ENCODE assay signal across 3 cellular contexts in the genomic region with DNA sequence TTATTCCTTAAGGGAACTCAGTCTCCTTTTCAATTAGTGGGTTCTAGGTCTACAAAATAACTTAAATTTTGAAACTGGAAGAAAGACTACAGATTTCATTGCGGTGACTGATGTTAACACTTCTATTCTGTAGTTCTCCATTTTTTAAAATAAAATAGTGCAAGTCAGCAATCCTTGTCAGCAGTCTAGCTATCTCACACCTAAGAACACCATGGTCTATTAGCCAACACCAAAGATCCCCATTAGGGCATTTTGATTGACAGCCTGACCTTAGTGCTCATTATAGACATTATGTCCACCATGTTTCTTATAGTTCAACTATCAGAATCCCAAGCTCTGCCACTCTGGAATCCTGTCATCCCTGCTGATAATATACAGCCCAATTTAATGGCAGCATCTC.
TF ChIP-seq lines count a peak whose summit lies in the region.

No MANE protein-coding gene starts in this region.

TF ChIP-seq in A549, 52 proteins besides CTCF, POLR2A, EP300 and RAD21:
- no peak for TF ChIP-seq ZNF302 (CRISPR knock-in tag; IDR thresholded peaks at IDR 0.05)
- TF ChIP-seq MAZ (IDR thresholded peaks at IDR 0.05; ENCODE audit: borderline replicate concordance, low read depth, low read length), result no peak
- no peak for TF ChIP-seq HDAC2 (IDR thresholded peaks at IDR 0.05)
- peak; percentile 68 for TF ChIP-seq MAFK (IDR thresholded peaks at IDR 0.05; ENCODE audit: partially characterized antibody)
- no peak for TF ChIP-seq ZSCAN20 (CRISPR knock-in tag; IDR thresholded peaks at IDR 0.05)

TF ChIP-seq in IMR-90, 13 proteins besides CTCF, POLR2A, EP300 and RAD21:
- TF ChIP-seq FOS (IDR thresholded peaks at IDR 0.05; ENCODE audit: low read depth, low read length) (no peak), MAFK (IDR thresholded peaks at IDR 0.05; ENCODE audit: low read depth, low read length) (peak; percentile 74)
- TF ChIP-seq, protein P1, sequence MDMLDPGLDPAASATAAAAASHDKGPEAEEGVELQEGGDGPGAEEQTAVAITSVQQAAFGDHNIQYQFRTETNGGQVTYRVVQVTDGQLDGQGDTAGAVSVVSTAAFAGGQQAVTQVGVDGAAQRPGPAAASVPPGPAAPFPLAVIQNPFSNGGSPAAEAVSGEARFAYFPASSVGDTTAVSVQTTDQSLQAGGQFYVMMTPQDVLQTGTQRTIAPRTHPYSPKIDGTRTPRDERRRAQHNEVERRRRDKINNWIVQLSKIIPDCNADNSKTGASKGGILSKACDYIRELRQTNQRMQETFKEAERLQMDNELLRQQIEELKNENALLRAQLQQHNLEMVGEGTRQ (IDR thresholded peaks at IDR 0.05; ENCODE audit: low read depth, low read length), result no peak
- TF ChIP-seq, protein P2, sequence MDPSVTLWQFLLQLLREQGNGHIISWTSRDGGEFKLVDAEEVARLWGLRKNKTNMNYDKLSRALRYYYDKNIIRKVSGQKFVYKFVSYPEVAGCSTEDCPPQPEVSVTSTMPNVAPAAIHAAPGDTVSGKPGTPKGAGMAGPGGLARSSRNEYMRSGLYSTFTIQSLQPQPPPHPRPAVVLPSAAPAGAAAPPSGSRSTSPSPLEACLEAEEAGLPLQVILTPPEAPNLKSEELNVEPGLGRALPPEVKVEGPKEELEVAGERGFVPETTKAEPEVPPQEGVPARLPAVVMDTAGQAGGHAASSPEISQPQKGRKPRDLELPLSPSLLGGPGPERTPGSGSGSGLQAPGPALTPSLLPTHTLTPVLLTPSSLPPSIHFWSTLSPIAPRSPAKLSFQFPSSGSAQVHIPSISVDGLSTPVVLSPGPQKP (IDR thresholded peaks at IDR 0.05; ENCODE audit: borderline replicate concordance, low read depth, low read length), result no peak

TF ChIP-seq in K562, 482 proteins besides CTCF, POLR2A, EP300 and RAD21:
- TF ChIP-seq LEF1 (IDR thresholded peaks at IDR 0.05), result no peak
- TF ChIP-seq MAFF (IDR thresholded peaks at IDR 0.05; ENCODE audit: low read length), result peak; percentile 75
- peak; percentile 65 for TF ChIP-seq MAFK (IDR thresholded peaks at IDR 0.05; ENCODE audit: low read length)
- peak; percentile 58 for TF ChIP-seq MAFG (tag; conservative IDR thresholded peaks at IDR 0.05)
- peak; percentile 58; the same call in 1 of the 2 replicates for TF ChIP-seq C11orf30 (IDR thresholded peaks at IDR 0.05; ENCODE audit: low read depth)
- no peak for TF ChIP-seq HDAC1 (IDR thresholded peaks at IDR 0.05)
- TF ChIP-seq ZNF316 (IDR thresholded peaks at IDR 0.05), result peak; percentile 72
